ENCODE assay signal across 11 cellular contexts in the genomic region with DNA sequence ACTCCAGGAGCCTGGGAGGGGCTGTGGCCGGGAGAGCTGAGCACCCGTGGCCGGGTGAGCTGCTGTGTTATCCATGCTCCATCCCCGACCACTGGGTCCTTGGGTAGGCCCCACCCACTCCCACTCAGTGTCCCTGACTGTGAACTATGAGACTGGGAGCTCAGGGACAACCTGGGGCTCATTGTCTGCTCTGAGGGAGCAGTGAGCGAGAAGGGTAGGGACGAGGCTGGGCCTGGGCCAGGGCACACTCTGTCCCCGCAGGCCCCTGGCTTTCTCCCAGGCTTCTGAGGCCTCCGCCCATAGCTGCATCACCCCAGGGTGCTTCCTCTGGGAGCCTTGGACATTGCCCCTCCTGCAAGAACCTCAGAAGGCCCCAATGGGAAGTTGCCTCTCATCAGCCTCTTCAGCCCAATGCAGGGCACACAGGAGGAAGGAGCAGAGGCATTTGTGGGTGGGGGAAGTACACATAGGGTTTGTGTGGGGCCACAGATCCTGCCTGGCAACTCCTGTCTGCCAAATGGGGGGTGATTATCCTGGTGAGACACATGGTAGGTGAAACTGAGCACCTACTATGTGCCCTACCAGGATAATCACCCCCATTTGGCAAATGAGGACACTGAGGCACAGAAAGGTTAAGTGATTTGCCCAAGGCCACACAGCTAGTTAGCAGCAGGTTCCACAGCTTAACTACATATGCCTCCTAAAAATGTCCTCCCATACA. TPM values are rescaled to one million over a fixed set of nuclear protein-coding genes. Genes with fewer than 3 reads are reported as not detected.
A peak's percentile ranks its signal among the peaks of the same experiment; 100 is the strongest.
DNase-seq lines count a peak whose midpoint lies in the region; ATAC-seq and TF ChIP-seq lines count a peak whose summit lies in the region.
"Had no signal": no experiment of that assay in that cellular context is flagged by ENCODE, and none has a peak within 500 bp of the region (broad histone marks: within the 10 kb centered on the region; RNA-seq: fewer than 3 reads in every experiment).

No MANE protein-coding gene starts in this region.

- no peak for TF ChIP-seq EP300 in esophagus muscularis mucosa (IDR thresholded peaks at IDR 0.05)

- H3K27ac ChIP-seq in breast epithelium (peak overlapping the region; percentile 90), subcutaneous abdominal adipose tissue (ENCODE audit: low read depth, low read length) (no peak overlapping the region), esophagus muscularis mucosa (replicated peaks in 1 of 4) (peak overlapping the region in 2 of 4 donors; percentile 52 to 53)
- H3K27ac ChIP-seq: thoracic aorta had no signal

- H3K36me3 ChIP-seq in breast epithelium (no peaks in the 10 kb centered on the region), subcutaneous abdominal adipose tissue (ENCODE audit: control insufficient read depth in 5 of 5, insufficient read depth in 5 of 5, low read length in 5 of 5) (no peaks in the 10 kb centered on the region), esophagus muscularis mucosa (no peaks in the 10 kb centered on the region)
- H3K36me3 ChIP-seq: thoracic aorta had no signal

- H3K27me3 Mint-ChIP-seq in immature natural killer cell (ENCODE audit: low read depth in 3 of 3): peaks cover 10 to 24% (median 20%) of the 10 kb centered on the region in 3 donors

- peaks cover 14 to 16% of the 10 kb centered on the region in 2 donors for H3K4me1 Mint-ChIP-seq in immature natural killer cell

- H3K36me3 Mint-ChIP-seq in immature natural killer cell: peaks cover 0 to 6% (median 0%) of the 10 kb centered on the region in 3 donors

- peak overlapping the region; percentile 68 to 88 (median 74) for H3K4me3 ChIP-seq in breast epithelium
- H3K4me3 ChIP-seq in subcutaneous abdominal adipose tissue (ENCODE audit: low read depth in 1 of 5, low read length in 5 of 5): peak overlapping the region in 3 of 5 donors; percentile 22 to 64 (median 23)
- H3K4me3 ChIP-seq in esophagus muscularis mucosa: no peak overlapping the region
- H3K4me3 ChIP-seq: smooth muscle cell, thoracic aorta had no signal

- no peaks in the 10 kb centered on the region for H3K4me1 ChIP-seq in breast epithelium
- H3K4me1 ChIP-seq in subcutaneous abdominal adipose tissue (ENCODE audit: control insufficient read depth in 5 of 5, insufficient read depth in 5 of 5, low read length in 5 of 5): peaks cover 3 to 33% (median 25%) of the 10 kb centered on the region in 5 donors
- H3K4me1 ChIP-seq in esophagus muscularis mucosa: peaks cover 11 to 34% (median 25%) of the 10 kb centered on the region in 4 donors

- intact Hi-C loops in breast epithelium (cut with DNase I; ENCODE audit: low total_unique reads): no loop called here
- intact Hi-C loops in esophagus muscularis mucosa (cut with DNase I): no loop called here

- H3K9ac ChIP-seq in subcutaneous abdominal adipose tissue (ENCODE audit: low read length in 5 of 5): peak overlapping the region in 2 of 5 donors; percentile 6 to 23

- WGBS in esophagus muscularis mucosa: no CpG with 5 or more reads among the region's 8 CpGs

- TF ChIP-seq CTCF in breast epithelium (IDR thresholded peaks at IDR 0.05): no peak
- no peak for TF ChIP-seq CTCF in esophagus muscularis mucosa (IDR thresholded peaks at IDR 0.05)

- DNase-seq in HUDEP-2 (lab: John Stamatoyannopoulos, UW; ENCODE audit: unreplicated experiment in 76 of 76) (peak in 70 of 76 experiments; percentile 7 to 85 (median 71)), breast epithelium (ENCODE audit: low spot score in 2 of 2) (peak; percentile 78 to 84), left lobe of liver (ENCODE audit: low spot score) (peak; percentile 88), immature natural killer cell (no peak), esophagus muscularis mucosa (ENCODE audit: extremely low spot score) (no peak), T1000 (lab: John Stamatoyannopoulos, UW) (no peak), DMS 273 treated with DMSO at 0.1 percent for 48 hours (lab: John Stamatoyannopoulos, UW) (no peak)

- H3K9me3 Mint-ChIP-seq in immature natural killer cell: peaks cover 0 to 11% (median 3%) of the 10 kb centered on the region in 6 donors

- H3K27me3 ChIP-seq in breast epithelium (peaks cover 0 to 14% of the 10 kb centered on the region in 2 donors), subcutaneous abdominal adipose tissue (ENCODE audit: control insufficient read depth in 5 of 5, insufficient read depth in 4 of 5, low read length in 5 of 5) (peaks cover 3 to 24% (median 11%) of the 10 kb centered on the region in 5 donors), esophagus muscularis mucosa (peaks cover 10 to 47% (median 24%) of the 10 kb centered on the region in 4 donors)

- H3K9me3 ChIP-seq in breast epithelium: peaks cover 0 to 4% of the 10 kb centered on the region in 2 donors
- H3K9me3 ChIP-seq in subcutaneous abdominal adipose tissue (ENCODE audit: control insufficient read depth in 5 of 5, low read length in 5 of 5): peaks cover 0 to 4% (median 0%) of the 10 kb centered on the region in 5 donors
- peaks cover 0 to 10% (median 6%) of the 10 kb centered on the region in 4 donors for H3K9me3 ChIP-seq in esophagus muscularis mucosa
- H3K9me3 ChIP-seq: thoracic aorta had no signal

- peak; percentile 74 for ATAC-seq in left lobe of liver
- ATAC-seq: activated CD4-positive, CD25-positive, alpha-beta regulatory T cell treated with anti-CD3 and anti-CD28 coated beads, Interleukin-2, amount 50 U/mL, for 24 hours had no signal

- no peak overlapping the region for H3K27ac Mint-ChIP-seq in immature natural killer cell

- H3K4me3 Mint-ChIP-seq in immature natural killer cell: no peak overlapping the region

- no peak for TF ChIP-seq POLR2A in breast epithelium (IDR thresholded peaks at IDR 0.05)
- no peak for TF ChIP-seq POLR2A in esophagus muscularis mucosa (IDR thresholded peaks at IDR 0.05; ENCODE audit: low read depth)

RNA-seq across cellular contexts. Expression of gene ANPEP, which starts 2.4 kb away (rescaled TPM):
- total RNA-seq in breast epithelium: 100 to 1,000 TPM in 2 of 3 donors, 10 to 100 TPM in 1; 26.5 to 129 (median 106) TPM
- 383 TPM for total RNA-seq in left lobe of liver
- polyA plus RNA-seq in immature natural killer cell: 1 to 10 TPM in 1 of 3 donors, under 1 TPM in 2; 0.42 to 4.3 (median 0.59) TPM
- 10 to 100 TPM in 2 of 4 donors, 1 to 10 TPM in 2; 7.5 to 22.0 (median 14.4) TPM for total RNA-seq in esophagus muscularis mucosa

RNA-seq across cellular contexts. Expression of gene MESP2, which starts 36.2 kb away (rescaled TPM):
- total RNA-seq in breast epithelium (1 to 10 TPM in 1 of 3 donors, under 1 TPM in 1, not detected in 1; 0.64 to 2.3 TPM), left lobe of liver (0.15 TPM), esophagus muscularis mucosa (not detected)
- polyA plus RNA-seq in immature natural killer cell: not detected
- total RNA-seq: smooth muscle cell had no signal

Comparison
In these comparisons a context has a peak if more than half of its experiments do, and no peak if none do; other contexts are left out.
1. DNase-seq: peak in HUDEP-2 (70 of 76), breast epithelium (2 of 2) and left lobe of liver (single experiment); none in immature natural killer cell (0 of 3), esophagus muscularis mucosa (single experiment), T1000 (single experiment) and DMS 273 treated with DMSO at 0.1 percent for 48 hours (single experiment).
2. H3K4me3 ChIP-seq: peak in breast epithelium (3 of 3) and subcutaneous abdominal adipose tissue (3 of 5); none in esophagus muscularis mucosa (0 of 4).